16 cellular contexts compared by ENCODE assay signal in the genomic region with DNA sequence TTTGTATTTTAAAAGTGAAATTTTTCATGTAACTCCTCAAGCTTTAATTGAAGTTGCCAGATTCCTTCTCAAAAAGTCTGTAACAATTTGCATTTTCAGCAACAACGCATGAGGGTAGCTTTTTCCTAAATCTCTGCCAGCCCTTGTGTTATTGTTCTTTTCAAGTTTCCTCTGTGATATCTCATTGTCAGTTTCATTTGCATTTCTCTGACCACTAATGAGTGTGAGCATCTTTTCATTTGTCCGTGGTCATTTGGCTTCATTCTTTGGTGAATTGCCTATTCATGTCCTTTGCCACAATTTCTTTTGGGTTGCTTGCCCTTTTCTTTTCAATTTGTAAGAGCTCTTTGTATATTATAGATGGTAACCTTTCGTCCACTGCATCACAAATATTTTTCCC.
DNase-seq lines count a peak whose midpoint lies in the region; TF ChIP-seq lines count a peak whose summit lies in the region.
"Had no signal": no experiment of that assay in that cellular context is flagged by ENCODE, and none has a peak within 500 bp of the region (broad histone marks: within the 10 kb centered on the region; RNA-seq: fewer than 3 reads in every experiment).

No MANE protein-coding gene starts in this region.

- H3K4me3 Mint-ChIP-seq in CD4-positive, alpha-beta memory T cell: no peak overlapping the region
- H3K4me3 Mint-ChIP-seq: CD4-positive, CD25-positive, alpha-beta regulatory T cell had no signal

- peaks cover 0 to 1% of the 10 kb centered on the region in 2 donors for H3K36me3 Mint-ChIP-seq in CD4-positive, alpha-beta memory T cell
- H3K36me3 Mint-ChIP-seq: CD4-positive, CD25-positive, alpha-beta regulatory T cell had no signal

- peaks cover 0 to 2% (median 0%) of the 10 kb centered on the region in 4 donors for H3K4me1 Mint-ChIP-seq in CD4-positive, alpha-beta memory T cell

- intact Hi-C loops in dorsolateral prefrontal cortex (cut with DNase I): loop anchor here in 1 of 2 donors (5.0 kb wide), 1 partner anchor 37 kb away; no protein-coding TSS in a partner anchor
- intact Hi-C loops in CD4-positive, alpha-beta memory T cell (cut with micrococcal nuclease): no loop called here

- no peaks in the 10 kb centered on the region for H3K9me3 ChIP-seq in CD4-positive, alpha-beta memory T cell (ENCODE audit: control insufficient read depth in 1 of 2, low read length in 2 of 2)

- POLR2A ChIA-PET in CD4-positive, alpha-beta memory T cell (lab: Charles Lee; ENCODE audit: partially characterized antibody): no interaction called here

- no peak overlapping the region for H3K27ac Mint-ChIP-seq in CD4-positive, alpha-beta memory T cell
- H3K27ac Mint-ChIP-seq: CD4-positive, CD25-positive, alpha-beta regulatory T cell had no signal

- no peak overlapping the region for H3K4me3 ChIP-seq in dorsolateral prefrontal cortex
- H3K4me3 ChIP-seq in CD4-positive, alpha-beta memory T cell (ENCODE audit: low read length in 2 of 2): no peak overlapping the region
- H3K4me3 ChIP-seq: BLaER1 treated with 17β-estradiol and CSF1 and Interleukin-3, amounts not matched to agents 10 nM and 100 nM; GM12878; GM23248 had no signal

- TF ChIP-seq CTCF in dorsolateral prefrontal cortex (IDR thresholded peaks at IDR 0.05 in 54 of 56, conservative IDR thresholded peaks at IDR 0.05 in 2 of 56; ENCODE audit: low read depth in 1 of 56, partially characterized antibody in 56 of 56): peak in 4 of 56 donors; percentile 8 to 16 (median 13)

- H3K27me3 Mint-ChIP-seq in CD4-positive, alpha-beta memory T cell: peaks cover 5 to 20% of the 10 kb centered on the region in 2 donors

- peaks cover 0 to 5% (median 0%) of the 10 kb centered on the region in 45 donors for H3K27me3 ChIP-seq in dorsolateral prefrontal cortex
- H3K27me3 ChIP-seq in CD4-positive, alpha-beta memory T cell (ENCODE audit: insufficient read depth, low read length): no peaks in the 10 kb centered on the region
- H3K27me3 ChIP-seq: BLaER1 treated with 17β-estradiol and CSF1 and Interleukin-3, amounts not matched to agents 10 nM and 100 nM had no signal

- peak; percentile 4 for DNase-seq in G401 (ENCODE audit: low spot score)
- DNase-seq in dorsolateral prefrontal cortex: no peak
- peak; percentile 80 for DNase-seq in medulla oblongata (ENCODE audit: extremely low spot score)
- DNase-seq in substantia nigra (lab: John Stamatoyannopoulos, UW): peak in 1 of 49 donors; percentile 29
- no peak for DNase-seq in SHP77 treated with DMSO at 0.1 percent for 48 hours (lab: John Stamatoyannopoulos, UW)
- DNase-seq in CD4-positive, alpha-beta memory T cell: no peak
- DNase-seq in NCI-H146 treated with DMSO at 0.1 percent for 48 hours (lab: John Stamatoyannopoulos, UW; ENCODE audit: unreplicated experiment): no peak
- DNase-seq: 8988T; AML-193; Calu3; CD4-positive, CD25-positive, alpha-beta regulatory T cell; DMS 273 treated with DMSO at 0.1 percent for 48 hours; GM23248 had no signal

- peaks cover 0 to 15% (median 9%) of the 10 kb centered on the region in 8 donors for H3K9me3 Mint-ChIP-seq in CD4-positive, alpha-beta memory T cell

- in situ Hi-C loops in G401 (cut with HindIII; ENCODE audit: low sequenced_read_pairs): no loop called here

- H3K27ac ChIP-seq in dorsolateral prefrontal cortex: peak overlapping the region in 30 of 59 donors; percentile 0 to 81 (median 31)
- peak overlapping the region; percentile 3 for H3K27ac ChIP-seq in substantia nigra (ENCODE audit: low read depth, low read length, poor library complexity, severe bottlenecking)
- no peak overlapping the region for H3K27ac ChIP-seq in CD4-positive, alpha-beta memory T cell (ENCODE audit: low read depth, low read length)
- H3K27ac ChIP-seq: BLaER1 treated with 17β-estradiol and CSF1 and Interleukin-3, amounts not matched to agents 10 nM and 100 nM; GM23248; HL-60 had no signal

- no peaks in the 10 kb centered on the region for H3K36me3 ChIP-seq in CD4-positive, alpha-beta memory T cell (ENCODE audit: insufficient read depth, low read length)
- H3K36me3 ChIP-seq: BLaER1 treated with 17β-estradiol and CSF1 and Interleukin-3, amounts not matched to agents 10 nM and 100 nM had no signal

- no peaks in the 10 kb centered on the region for H3K4me1 ChIP-seq in CD4-positive, alpha-beta memory T cell (ENCODE audit: insufficient read depth, low read length)

- CTCF ChIA-PET in CD4-positive, alpha-beta memory T cell (lab: Charles Lee; ENCODE audit: partially characterized antibody): interaction anchor here (1.5 kb wide), 1 partner anchor 185 kb away, joined by 4 read pairs; no protein-coding TSS in a partner anchor

Comparison
In these comparisons a context has a peak if more than half of its experiments do, and no peak if none do; other contexts are left out.
1. DNase-seq: peak in G401 (single experiment) and medulla oblongata (single experiment); none in dorsolateral prefrontal cortex (0 of 10), SHP77 treated with DMSO at 0.1 percent for 48 hours (single experiment), CD4-positive, alpha-beta memory T cell (0 of 5) and NCI-H146 treated with DMSO at 0.1 percent for 48 hours (single experiment).